In the genomic region with DNA sequence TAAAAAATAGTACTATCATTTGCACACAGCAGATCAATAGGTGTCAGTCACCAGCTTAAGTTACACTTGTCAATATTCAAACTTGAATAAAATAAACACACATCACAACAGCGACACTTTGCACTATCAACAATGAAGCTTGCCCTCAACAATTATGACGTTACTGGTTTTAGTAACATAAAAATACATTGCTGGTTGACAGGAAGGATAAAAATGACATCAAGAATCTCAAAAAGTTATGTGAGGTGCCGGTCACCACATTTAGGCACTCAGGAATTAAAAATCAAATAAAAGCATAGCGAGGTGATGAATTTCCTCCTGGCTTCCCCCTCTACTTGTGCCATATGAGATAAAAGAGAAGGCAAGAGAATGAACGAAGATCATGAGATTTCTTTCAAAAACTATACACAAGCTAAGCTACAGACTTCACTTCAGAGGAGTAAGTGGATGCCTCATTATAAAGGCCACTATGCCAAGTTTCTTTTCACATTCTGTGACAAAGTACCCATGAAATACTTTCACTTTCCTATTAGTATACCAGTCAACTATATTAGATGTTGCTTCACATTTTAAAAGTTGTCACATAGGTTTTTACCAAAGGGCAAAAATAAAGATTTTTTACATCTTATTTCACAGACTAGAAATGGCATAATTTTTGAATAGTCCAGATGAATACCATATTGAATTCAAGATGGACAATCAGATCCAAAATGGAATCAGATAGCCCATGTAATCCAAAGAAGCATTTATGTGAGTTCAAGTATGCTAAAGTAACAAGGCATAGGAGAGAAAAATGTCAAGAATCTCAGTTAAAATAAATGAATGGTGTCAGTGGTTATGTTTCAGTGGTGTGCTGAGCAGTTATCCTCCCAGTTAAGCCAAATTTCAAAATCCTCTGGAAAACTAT, we compare ENCODE assay signal across 15 cellular contexts. TPM values are rescaled to one million over a fixed set of nuclear protein-coding genes. Genes with fewer than 3 reads are reported as not detected.
DNase-seq lines count a peak whose midpoint lies in the region; ATAC-seq and TF ChIP-seq lines count a peak whose summit lies in the region.
"Had no signal": no experiment of that assay in that cellular context is flagged by ENCODE, and none has a peak within 500 bp of the region (broad histone marks: within the 10 kb centered on the region; RNA-seq: fewer than 3 reads in every experiment).

No MANE protein-coding gene starts in this region.

- no peak for TF ChIP-seq CTCF in chondrocyte (IDR thresholded peaks at IDR 0.05)
- no peak for TF ChIP-seq CTCF in left ventricle myocardium inferior (IDR thresholded peaks at IDR 0.05; ENCODE audit: borderline replicate concordance)

- intact Hi-C loops in left ventricle myocardium inferior (cut with micrococcal nuclease) (loop anchor here (5.0 kb wide), 1 partner anchor 505 kb away; no protein-coding TSS in a partner anchor), left colon (cut with DNase I, micrococcal nuclease) (loop anchor here in 1 of 2 donors (5.0 to 10.0 kb wide), 2 partner anchors 77 to 115 kb away; no protein-coding TSS in a partner anchor)

- no peaks in the 10 kb centered on the region for H3K9me3 Mint-ChIP-seq in chondrocyte (ENCODE audit: low read depth)
- no peaks in the 10 kb centered on the region for H3K9me3 Mint-ChIP-seq in natural killer cell treated with Interleukin-12 subunit alpha and Interleukin-12 subunit beta and Interleukin-15 and Interleukin-18, amount 100 ng/mL, for 72 hours
- H3K9me3 Mint-ChIP-seq in naive thymus-derived CD8-positive, alpha-beta T cell = no peaks in the 10 kb centered on the region

- no peak overlapping the region for H3K27ac ChIP-seq in left ventricle myocardium inferior (replicated peaks)
- H3K27ac ChIP-seq: brain microvascular endothelial cell, foreskin keratinocyte, right atrium auricular region had no signal

- no peaks in the 10 kb centered on the region for H3K27me3 Mint-ChIP-seq in chondrocyte (ENCODE audit: low read depth)
- peaks cover 16 to 17% of the 10 kb centered on the region in 2 donors for H3K27me3 Mint-ChIP-seq in natural killer cell treated with Interleukin-12 subunit alpha and Interleukin-12 subunit beta and Interleukin-15 and Interleukin-18, amount 100 ng/mL, for 72 hours
- no peaks in the 10 kb centered on the region for H3K27me3 Mint-ChIP-seq in naive thymus-derived CD8-positive, alpha-beta T cell

- H3K4me3 Mint-ChIP-seq in chondrocyte (ENCODE audit: unreplicated experiment) = no peak overlapping the region
- H3K4me3 Mint-ChIP-seq in natural killer cell treated with Interleukin-12 subunit alpha and Interleukin-12 subunit beta and Interleukin-15 and Interleukin-18, amount 100 ng/mL, for 72 hours = peak overlapping the region; percentile 27
- peak overlapping the region in 4 of 10 donors; percentile 4 to 32 (median 23) for H3K4me3 Mint-ChIP-seq in naive thymus-derived CD8-positive, alpha-beta T cell

- H3K36me3 ChIP-seq in left ventricle myocardium inferior = no peaks in the 10 kb centered on the region
- H3K36me3 ChIP-seq: brain microvascular endothelial cell, right atrium auricular region had no signal

- no peak for ATAC-seq in natural killer cell treated with Interleukin-12 subunit alpha and Interleukin-12 subunit beta and Interleukin-15 and Interleukin-18, amount 100 ng/mL, for 72 hours
- no peak for ATAC-seq in left colon
- no peak for ATAC-seq in naive thymus-derived CD8-positive, alpha-beta T cell
- ATAC-seq: foreskin keratinocyte, left ventricle myocardium superior had no signal

- DNase-seq in GM03348 (ENCODE audit: low spot score) = peak; percentile 25
- DNase-seq in NAMALWA (ENCODE audit: low spot score) = peak; percentile 56
- DNase-seq in chondrocyte (ENCODE audit: low spot score) = no peak
- DNase-seq in natural killer cell treated with Interleukin-12 subunit alpha and Interleukin-12 subunit beta and Interleukin-15 and Interleukin-18, amount 100 ng/mL, for 72 hours (ENCODE audit: low spot score) = no peak
- DNase-seq in left ventricle myocardium inferior = no peak
- no peak for DNase-seq in left colon
- no peak for DNase-seq in naive thymus-derived CD8-positive, alpha-beta T cell
- no peak for DNase-seq in putamen (ENCODE audit: low spot score)
- DNase-seq: activated CD4-positive, CD25-positive, alpha-beta regulatory T cell treated with anti-CD3 and anti-CD28 coated beads, Interleukin-2, amount 50 U/mL, for 72 hours; brain microvascular endothelial cell; DMS79 treated with DMSO at 0.1 percent for 48 hours; foreskin keratinocyte; left ventricle myocardium superior; NCI-H187 treated with DMSO at 0.1 percent for 48 hours had no signal

- peaks cover 45% of the 10 kb centered on the region for H3K4me1 Mint-ChIP-seq in chondrocyte (ENCODE audit: low read depth)
- peaks cover 17 to 31% of the 10 kb centered on the region in 2 donors for H3K4me1 Mint-ChIP-seq in natural killer cell treated with Interleukin-12 subunit alpha and Interleukin-12 subunit beta and Interleukin-15 and Interleukin-18, amount 100 ng/mL, for 72 hours (ENCODE audit: low read depth in 2 of 2)
- H3K4me1 Mint-ChIP-seq in naive thymus-derived CD8-positive, alpha-beta T cell = peaks cover 10 to 29% (median 22%) of the 10 kb centered on the region in 4 donors

- no peaks in the 10 kb centered on the region for H3K36me3 Mint-ChIP-seq in chondrocyte (ENCODE audit: low read depth)
- no peaks in the 10 kb centered on the region for H3K36me3 Mint-ChIP-seq in natural killer cell treated with Interleukin-12 subunit alpha and Interleukin-12 subunit beta and Interleukin-15 and Interleukin-18, amount 100 ng/mL, for 72 hours
- no peaks in the 10 kb centered on the region for H3K36me3 Mint-ChIP-seq in naive thymus-derived CD8-positive, alpha-beta T cell

- peaks cover 39% of the 10 kb centered on the region for H3K4me1 ChIP-seq in left ventricle myocardium inferior

- H3K27me3 ChIP-seq in left ventricle myocardium inferior (ENCODE audit: low read depth) = no peaks in the 10 kb centered on the region
- H3K27me3 ChIP-seq: brain microvascular endothelial cell, right atrium auricular region had no signal

- peak overlapping the region; percentile 25 for H3K27ac Mint-ChIP-seq in chondrocyte (ENCODE audit: unreplicated experiment)
- H3K27ac Mint-ChIP-seq in natural killer cell treated with Interleukin-12 subunit alpha and Interleukin-12 subunit beta and Interleukin-15 and Interleukin-18, amount 100 ng/mL, for 72 hours = peak overlapping the region in 1 of 2 donors; percentile 33
- peak overlapping the region in 3 of 10 donors; percentile 9 to 66 (median 61) for H3K27ac Mint-ChIP-seq in naive thymus-derived CD8-positive, alpha-beta T cell

- H3K9me3 ChIP-seq in left ventricle myocardium inferior (replicated peaks) = no peaks in the 10 kb centered on the region
- H3K9me3 ChIP-seq: right atrium auricular region had no signal

- no peak overlapping the region for H3K4me3 ChIP-seq in left ventricle myocardium inferior
- H3K4me3 ChIP-seq: right atrium auricular region had no signal

- POLR2A ChIA-PET in naive thymus-derived CD8-positive, alpha-beta T cell (lab: Charles Lee) = no interaction called here

RNA-seq across cellular contexts. Expression of a gene that starts 3.6 kb away (rescaled TPM):
- total RNA-seq in chondrocyte (22.0 to 24.5 TPM (median 23.1 TPM) in 3 replicates), left ventricle myocardium inferior (6.0 TPM), left colon (10 to 100 TPM; 25.4 to 27.1 TPM)
- total RNA-seq in natural killer cell treated with Interleukin-12 subunit alpha and Interleukin-12 subunit beta and Interleukin-15 and Interleukin-18, amount 100 ng/mL, for 72 hours = 10 to 100 TPM; 28.0 to 42.7 TPM
- 10 to 100 TPM; 15.8 to 16.0 TPM for total RNA-seq in naive thymus-derived CD8-positive, alpha-beta T cell
- polyA plus RNA-seq in naive thymus-derived CD8-positive, alpha-beta T cell = 1 to 10 TPM; 3.2 to 5.0 (median 4.9) TPM

Comparison
In these comparisons a context has a peak if more than half of its experiments do, and no peak if none do; other contexts are left out.
1. DNase-seq: peak in GM03348 (single experiment) and NAMALWA (single experiment); none in chondrocyte (single experiment), natural killer cell treated with Interleukin-12 subunit alpha and Interleukin-12 subunit beta and Interleukin-15 and Interleukin-18, amount 100 ng/mL, for 72 hours (single experiment), left ventricle myocardium inferior (single experiment), left colon (0 of 2), naive thymus-derived CD8-positive, alpha-beta T cell (0 of 10) and putamen (single experiment).